ENCODE assay signal across 32 cellular contexts in the genomic region with DNA sequence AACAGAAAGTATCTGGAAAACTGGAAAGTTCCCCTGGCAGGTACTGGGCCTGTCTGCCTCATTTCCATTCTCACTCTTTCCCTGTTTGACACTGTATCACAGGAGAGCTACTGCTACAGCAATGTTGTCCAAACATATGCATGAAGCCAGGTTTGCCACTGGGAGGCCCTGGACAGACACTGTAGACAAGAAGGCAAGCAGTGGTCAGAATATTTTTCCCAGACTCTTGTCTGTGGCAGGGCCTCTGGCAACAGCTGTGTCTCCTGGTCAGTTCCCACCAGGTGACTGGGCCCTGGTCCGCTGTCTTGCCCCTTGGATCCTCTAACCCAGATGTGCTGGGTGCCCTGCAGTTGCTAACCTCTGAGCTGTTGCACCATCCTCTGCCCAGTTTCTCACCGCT.
"Had no signal": no experiment of that assay in that cellular context is flagged by ENCODE, and none has a peak within 500 bp of the region (broad histone marks: within the 10 kb centered on the region; RNA-seq: fewer than 3 reads in every experiment).

No MANE protein-coding gene starts in this region.

- H3K4me3 ChIP-seq: SJCRH30, SK-N-MC had no signal

- H3K27me3 ChIP-seq: brain microvascular endothelial cell, SJCRH30 had no signal

- H3K27ac Mint-ChIP-seq: activated CD4-positive, alpha-beta T cell treated with anti-CD3 and anti-CD28 coated beads, Interleukin-2, amount 10 ng/mL, durations not matched to agents 24 days and 14 days; activated CD8-positive, alpha-beta T cell treated with anti-CD3 and anti-CD28 coated beads for 36 hours; activated naive CD8-positive, alpha-beta T cell treated with anti-CD3 and anti-CD28 coated beads for 36 hours; activated T-cell treated with anti-CD3 and anti-CD28 coated beads, Interleukin-2, amount 50 U/mL, for 72 hours; activated T-helper 17 cell treated with anti-CD3 and anti-CD28 coated beads, Interleukin-2, amount 50 U/mL, for 72 hours had no signal

- H3K27ac ChIP-seq: brain microvascular endothelial cell, KMS-11, SJCRH30, SK-N-MC, WERI-Rb-1 had no signal

- H3K36me3 ChIP-seq: brain microvascular endothelial cell, SJCRH30, WERI-Rb-1 had no signal

- H3K4me2 ChIP-seq: KMS-11 had no signal

- DNase-seq: activated CD4-positive, alpha-beta T cell treated with anti-CD3 and anti-CD28 coated beads, Interleukin-2, amount 10 ng/mL, durations not matched to agents 24 days and 14 days; activated CD4-positive, alpha-beta T cell treated with anti-CD3 and anti-CD28 coated beads, Interleukin-2, amount 50 U/mL, for 4 hours; activated CD8-positive, alpha-beta T cell treated with anti-CD3 and anti-CD28 coated beads for 36 hours; activated effector memory CD4-positive, alpha-beta T cell treated with anti-CD3 and anti-CD28 coated beads, Interleukin-2, amount 50 U/mL, for 16 hours; activated naive CD4-positive, alpha-beta T cell; activated naive CD4-positive, alpha-beta T cell treated with anti-CD3 and anti-CD28 coated beads, Interleukin-2, amount 50 U/mL, for 16 hours; activated naive CD8-positive, alpha-beta T cell treated with anti-CD3 and anti-CD28 coated beads for 36 hours; activated T-cell treated with anti-CD3 and anti-CD28 coated beads, Interleukin-2, amount 50 U/mL, for 1 hour; activated T-cell treated with anti-CD3 and anti-CD28 coated beads, Interleukin-2, amount 50 U/mL, for 72 hours; amniotic stem cell; aorta; brain microvascular endothelial cell; central memory CD4-positive, alpha-beta T cell; MM.1S; MV-4-11; NCI-H1092 treated with DMSO at 0.1 percent for 48 hours; NCI-H1417; NCI-H146; NCI-H187 treated with DMSO at 0.1 percent for 48 hours; NCI-H2081; NCI-H226; NCI-H446 treated with DMSO at 0.1 percent for 48 hours; NCI-H524; OCI-M1; SHP77; SJCRH30; T1000; WERI-Rb-1 had no signal

- ATAC-seq: activated CD8-positive, alpha-beta T cell treated with anti-CD3 and anti-CD28 coated beads for 36 hours; activated T-cell treated with anti-CD3 and anti-CD28 coated beads, Interleukin-2, amount 50 U/mL, for 72 hours; activated T-helper 17 cell treated with anti-CD3 and anti-CD28 coated beads, Interleukin-2, amount 50 U/mL, for 72 hours; Panc1 had no signal

- H3K4me1 Mint-ChIP-seq: activated CD4-positive, alpha-beta T cell treated with anti-CD3 and anti-CD28 coated beads, Interleukin-2, amount 10 ng/mL, durations not matched to agents 24 days and 14 days; activated naive CD8-positive, alpha-beta T cell treated with anti-CD3 and anti-CD28 coated beads for 36 hours; activated T-helper 17 cell treated with anti-CD3 and anti-CD28 coated beads, Interleukin-2, amount 50 U/mL, for 72 hours had no signal

- H3K9me3 ChIP-seq: SJCRH30 had no signal

- H3K36me3 Mint-ChIP-seq: activated naive CD8-positive, alpha-beta T cell treated with anti-CD3 and anti-CD28 coated beads for 36 hours had no signal

- H3K4me3 Mint-ChIP-seq: activated CD4-positive, alpha-beta T cell treated with anti-CD3 and anti-CD28 coated beads, Interleukin-2, amount 10 ng/mL, durations not matched to agents 24 days and 14 days; activated CD8-positive, alpha-beta T cell treated with anti-CD3 and anti-CD28 coated beads for 36 hours; activated naive CD8-positive, alpha-beta T cell treated with anti-CD3 and anti-CD28 coated beads for 36 hours; activated T-cell treated with anti-CD3 and anti-CD28 coated beads, Interleukin-2, amount 50 U/mL, for 72 hours; activated T-helper 17 cell treated with anti-CD3 and anti-CD28 coated beads, Interleukin-2, amount 50 U/mL, for 72 hours had no signal

- H3K4me1 ChIP-seq: SJCRH30 had no signal

- H3K9ac ChIP-seq: KMS-11 had no signal

- H3K9me3 Mint-ChIP-seq: activated CD4-positive, alpha-beta T cell treated with anti-CD3 and anti-CD28 coated beads, Interleukin-2, amount 10 ng/mL, durations not matched to agents 24 days and 14 days; activated CD8-positive, alpha-beta T cell treated with anti-CD3 and anti-CD28 coated beads for 36 hours; activated naive CD8-positive, alpha-beta T cell treated with anti-CD3 and anti-CD28 coated beads for 36 hours; activated T-cell treated with anti-CD3 and anti-CD28 coated beads, Interleukin-2, amount 50 U/mL, for 72 hours; activated T-helper 17 cell treated with anti-CD3 and anti-CD28 coated beads, Interleukin-2, amount 50 U/mL, for 72 hours had no signal
